In the genomic region with DNA sequence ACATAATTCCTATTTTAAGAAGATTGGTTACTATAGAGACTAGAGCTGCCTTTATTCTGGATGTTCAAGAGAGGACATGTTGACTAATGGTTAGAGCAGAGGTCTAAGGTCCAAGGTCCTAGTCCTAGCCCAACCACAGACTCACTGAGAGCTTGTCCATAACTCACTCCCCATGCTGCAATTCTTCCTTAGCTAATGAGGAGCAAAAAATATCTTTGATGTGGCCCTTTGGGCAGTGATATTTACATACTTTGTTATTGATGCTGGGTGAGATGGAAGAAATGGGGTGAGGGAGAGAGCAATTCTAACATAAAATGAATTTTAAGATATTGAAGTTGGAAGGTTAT, we compare ENCODE assay signal across 1 cellular context.
TF ChIP-seq lines count a peak whose summit lies in the region.

No MANE protein-coding gene starts in this region.

TF ChIP-seq in A549, 52 proteins besides CTCF, POLR2A, EP300 and RAD21 (continued from another document):
- TF ChIP-seq, protein P1, sequence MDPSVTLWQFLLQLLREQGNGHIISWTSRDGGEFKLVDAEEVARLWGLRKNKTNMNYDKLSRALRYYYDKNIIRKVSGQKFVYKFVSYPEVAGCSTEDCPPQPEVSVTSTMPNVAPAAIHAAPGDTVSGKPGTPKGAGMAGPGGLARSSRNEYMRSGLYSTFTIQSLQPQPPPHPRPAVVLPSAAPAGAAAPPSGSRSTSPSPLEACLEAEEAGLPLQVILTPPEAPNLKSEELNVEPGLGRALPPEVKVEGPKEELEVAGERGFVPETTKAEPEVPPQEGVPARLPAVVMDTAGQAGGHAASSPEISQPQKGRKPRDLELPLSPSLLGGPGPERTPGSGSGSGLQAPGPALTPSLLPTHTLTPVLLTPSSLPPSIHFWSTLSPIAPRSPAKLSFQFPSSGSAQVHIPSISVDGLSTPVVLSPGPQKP (IDR thresholded peaks at IDR 0.05; ENCODE audit: low read depth, low read length) = no peak
- no peak for TF ChIP-seq ZC3H11A (IDR thresholded peaks at IDR 0.05)
- no peak for TF ChIP-seq NPAS2 (CRISPR knock-in tag; IDR thresholded peaks at IDR 0.05; ENCODE audit: borderline replicate concordance)
- TF ChIP-seq RFX5 (IDR thresholded peaks at IDR 0.05) = no peak
- TF ChIP-seq, protein P2, sequence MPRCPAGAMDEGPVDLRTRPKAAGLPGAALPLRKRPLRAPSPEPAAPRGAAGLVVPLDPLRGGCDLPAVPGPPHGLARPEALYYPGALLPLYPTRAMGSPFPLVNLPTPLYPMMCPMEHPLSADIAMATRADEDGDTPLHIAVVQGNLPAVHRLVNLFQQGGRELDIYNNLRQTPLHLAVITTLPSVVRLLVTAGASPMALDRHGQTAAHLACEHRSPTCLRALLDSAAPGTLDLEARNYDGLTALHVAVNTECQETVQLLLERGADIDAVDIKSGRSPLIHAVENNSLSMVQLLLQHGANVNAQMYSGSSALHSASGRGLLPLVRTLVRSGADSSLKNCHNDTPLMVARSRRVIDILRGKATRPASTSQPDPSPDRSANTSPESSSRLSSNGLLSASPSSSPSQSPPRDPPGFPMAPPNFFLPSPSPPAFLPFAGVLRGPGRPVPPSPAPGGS (IDR thresholded peaks at IDR 0.05) = no peak
- TF ChIP-seq RARB (CRISPR knock-in tag; IDR thresholded peaks at IDR 0.05) = no peak
- no peak for TF ChIP-seq CEBPB (IDR thresholded peaks at IDR 0.05)
